ENCODE assay signal across 1 cellular context in genomic region chr17:7509937-7510336, GRCh38.
TF ChIP-seq lines count a peak whose summit lies in the region.

No MANE protein-coding gene starts in this region.

TF ChIP-seq in HepG2, 621 proteins besides CTCF, POLR2A, EP300 and RAD21:
- no peak for TF ChIP-seq ZBTB10 (CRISPR knock-in tag; IDR thresholded peaks at IDR 0.05; ENCODE audit: borderline replicate concordance)
- TF ChIP-seq ZNF652 (CRISPR knock-in tag; IDR thresholded peaks at IDR 0.05; ENCODE audit: borderline replicate concordance, low read depth) = no peak
- TF ChIP-seq TOE1 (CRISPR knock-in tag; IDR thresholded peaks at IDR 0.05) = no peak
- no peak for TF ChIP-seq CEBPG (CRISPR knock-in tag; IDR thresholded peaks at IDR 0.05)
- TF ChIP-seq, protein P1, sequence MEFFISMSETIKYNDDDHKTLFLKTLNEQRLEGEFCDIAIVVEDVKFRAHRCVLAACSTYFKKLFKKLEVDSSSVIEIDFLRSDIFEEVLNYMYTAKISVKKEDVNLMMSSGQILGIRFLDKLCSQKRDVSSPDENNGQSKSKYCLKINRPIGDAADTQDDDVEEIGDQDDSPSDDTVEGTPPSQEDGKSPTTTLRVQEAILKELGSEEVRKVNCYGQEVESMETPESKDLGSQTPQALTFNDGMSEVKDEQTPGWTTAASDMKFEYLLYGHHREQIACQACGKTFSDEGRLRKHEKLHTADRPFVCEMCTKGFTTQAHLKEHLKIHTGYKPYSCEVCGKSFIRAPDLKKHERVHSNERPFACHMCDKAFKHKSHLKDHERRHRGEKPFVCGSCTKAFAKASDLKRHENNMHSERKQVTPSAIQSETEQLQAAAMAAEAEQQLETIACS (CRISPR knock-in tag; IDR thresholded peaks at IDR 0.05) = no peak
- TF ChIP-seq YY1 (IDR thresholded peaks at IDR 0.05; ENCODE audit: insufficient read depth, insufficient replicate concordance, low read depth, low read length) = no peak
- TF ChIP-seq, protein P2, sequence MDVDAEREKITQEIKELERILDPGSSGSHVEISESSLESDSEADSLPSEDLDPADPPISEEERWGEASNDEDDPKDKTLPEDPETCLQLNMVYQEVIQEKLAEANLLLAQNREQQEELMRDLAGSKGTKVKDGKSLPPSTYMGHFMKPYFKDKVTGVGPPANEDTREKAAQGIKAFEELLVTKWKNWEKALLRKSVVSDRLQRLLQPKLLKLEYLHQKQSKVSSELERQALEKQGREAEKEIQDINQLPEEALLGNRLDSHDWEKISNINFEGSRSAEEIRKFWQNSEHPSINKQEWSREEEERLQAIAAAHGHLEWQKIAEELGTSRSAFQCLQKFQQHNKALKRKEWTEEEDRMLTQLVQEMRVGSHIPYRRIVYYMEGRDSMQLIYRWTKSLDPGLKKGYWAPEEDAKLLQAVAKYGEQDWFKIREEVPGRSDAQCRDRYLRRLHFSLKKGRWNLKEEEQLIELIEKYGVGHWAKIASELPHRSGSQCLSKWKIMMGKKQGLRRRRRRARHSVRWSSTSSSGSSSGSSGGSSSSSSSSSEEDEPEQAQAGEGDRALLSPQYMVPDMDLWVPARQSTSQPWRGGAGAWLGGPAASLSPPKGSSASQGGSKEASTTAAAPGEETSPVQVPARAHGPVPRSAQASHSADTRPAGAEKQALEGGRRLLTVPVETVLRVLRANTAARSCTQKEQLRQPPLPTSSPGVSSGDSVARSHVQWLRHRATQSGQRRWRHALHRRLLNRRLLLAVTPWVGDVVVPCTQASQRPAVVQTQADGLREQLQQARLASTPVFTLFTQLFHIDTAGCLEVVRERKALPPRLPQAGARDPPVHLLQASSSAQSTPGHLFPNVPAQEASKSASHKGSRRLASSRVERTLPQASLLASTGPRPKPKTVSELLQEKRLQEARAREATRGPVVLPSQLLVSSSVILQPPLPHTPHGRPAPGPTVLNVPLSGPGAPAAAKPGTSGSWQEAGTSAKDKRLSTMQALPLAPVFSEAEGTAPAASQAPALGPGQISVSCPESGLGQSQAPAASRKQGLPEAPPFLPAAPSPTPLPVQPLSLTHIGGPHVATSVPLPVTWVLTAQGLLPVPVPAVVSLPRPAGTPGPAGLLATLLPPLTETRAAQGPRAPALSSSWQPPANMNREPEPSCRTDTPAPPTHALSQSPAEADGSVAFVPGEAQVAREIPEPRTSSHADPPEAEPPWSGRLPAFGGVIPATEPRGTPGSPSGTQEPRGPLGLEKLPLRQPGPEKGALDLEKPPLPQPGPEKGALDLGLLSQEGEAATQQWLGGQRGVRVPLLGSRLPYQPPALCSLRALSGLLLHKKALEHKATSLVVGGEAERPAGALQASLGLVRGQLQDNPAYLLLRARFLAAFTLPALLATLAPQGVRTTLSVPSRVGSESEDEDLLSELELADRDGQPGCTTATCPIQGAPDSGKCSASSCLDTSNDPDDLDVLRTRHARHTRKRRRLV (CRISPR knock-in tag; IDR thresholded peaks at IDR 0.05) = no peak
- no peak for TF ChIP-seq ZNF607 (CRISPR knock-in tag; IDR thresholded peaks at IDR 0.05; ENCODE audit: borderline replicate concordance)
- TF ChIP-seq DR1 (CRISPR knock-in tag; IDR thresholded peaks at IDR 0.05) = no peak
- no peak for TF ChIP-seq ZNF350 (CRISPR knock-in tag; IDR thresholded peaks at IDR 0.05; ENCODE audit: borderline replicate concordance, low read depth)
- no peak for TF ChIP-seq ZFP41 (CRISPR knock-in tag; IDR thresholded peaks at IDR 0.05; ENCODE audit: borderline replicate concordance)
- TF ChIP-seq, protein P3, sequence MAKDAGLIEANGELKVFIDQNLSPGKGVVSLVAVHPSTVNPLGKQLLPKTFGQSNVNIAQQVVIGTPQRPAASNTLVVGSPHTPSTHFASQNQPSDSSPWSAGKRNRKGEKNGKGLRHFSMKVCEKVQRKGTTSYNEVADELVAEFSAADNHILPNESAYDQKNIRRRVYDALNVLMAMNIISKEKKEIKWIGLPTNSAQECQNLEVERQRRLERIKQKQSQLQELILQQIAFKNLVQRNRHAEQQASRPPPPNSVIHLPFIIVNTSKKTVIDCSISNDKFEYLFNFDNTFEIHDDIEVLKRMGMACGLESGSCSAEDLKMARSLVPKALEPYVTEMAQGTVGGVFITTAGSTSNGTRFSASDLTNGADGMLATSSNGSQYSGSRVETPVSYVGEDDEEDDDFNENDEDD (CRISPR knock-in tag; IDR thresholded peaks at IDR 0.05; ENCODE audit: borderline replicate concordance) = no peak
- TF ChIP-seq, protein P4, sequence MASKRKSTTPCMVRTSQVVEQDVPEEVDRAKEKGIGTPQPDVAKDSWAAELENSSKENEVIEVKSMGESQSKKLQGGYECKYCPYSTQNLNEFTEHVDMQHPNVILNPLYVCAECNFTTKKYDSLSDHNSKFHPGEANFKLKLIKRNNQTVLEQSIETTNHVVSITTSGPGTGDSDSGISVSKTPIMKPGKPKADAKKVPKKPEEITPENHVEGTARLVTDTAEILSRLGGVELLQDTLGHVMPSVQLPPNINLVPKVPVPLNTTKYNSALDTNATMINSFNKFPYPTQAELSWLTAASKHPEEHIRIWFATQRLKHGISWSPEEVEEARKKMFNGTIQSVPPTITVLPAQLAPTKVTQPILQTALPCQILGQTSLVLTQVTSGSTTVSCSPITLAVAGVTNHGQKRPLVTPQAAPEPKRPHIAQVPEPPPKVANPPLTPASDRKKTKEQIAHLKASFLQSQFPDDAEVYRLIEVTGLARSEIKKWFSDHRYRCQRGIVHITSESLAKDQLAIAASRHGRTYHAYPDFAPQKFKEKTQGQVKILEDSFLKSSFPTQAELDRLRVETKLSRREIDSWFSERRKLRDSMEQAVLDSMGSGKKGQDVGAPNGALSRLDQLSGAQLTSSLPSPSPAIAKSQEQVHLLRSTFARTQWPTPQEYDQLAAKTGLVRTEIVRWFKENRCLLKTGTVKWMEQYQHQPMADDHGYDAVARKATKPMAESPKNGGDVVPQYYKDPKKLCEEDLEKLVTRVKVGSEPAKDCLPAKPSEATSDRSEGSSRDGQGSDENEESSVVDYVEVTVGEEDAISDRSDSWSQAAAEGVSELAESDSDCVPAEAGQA (IDR thresholded peaks at IDR 0.05; ENCODE audit: low read depth) = no peak
- TF ChIP-seq, protein P4 (CRISPR knock-in tag; IDR thresholded peaks at IDR 0.05; ENCODE audit: borderline replicate concordance) = no peak
- no peak for TF ChIP-seq IKZF1 (IDR thresholded peaks at IDR 0.05)
- no peak for TF ChIP-seq NAIF1 (CRISPR knock-in tag; IDR thresholded peaks at IDR 0.05; ENCODE audit: borderline replicate concordance)
- no peak for TF ChIP-seq STAT5B (CRISPR knock-in tag; IDR thresholded peaks at IDR 0.05)
- no peak for TF ChIP-seq ZNF619 (CRISPR knock-in tag; IDR thresholded peaks at IDR 0.05)
- no peak for TF ChIP-seq CBFB (CRISPR knock-in tag; IDR thresholded peaks at IDR 0.05)
- no peak for TF ChIP-seq ZNF33A (CRISPR knock-in tag; IDR thresholded peaks at IDR 0.05; ENCODE audit: borderline replicate concordance)
